ENCODE assay signal across 16 cellular contexts in genomic region chr1:110233861-110234260, GRCh38.
DNase-seq lines count a peak whose midpoint lies in the region; ATAC-seq and TF ChIP-seq lines count a peak whose summit lies in the region.
"Had no signal": no experiment of that assay in that cellular context is flagged by ENCODE, and none has a peak within 500 bp of the region (broad histone marks: within the 10 kb centered on the region; RNA-seq: fewer than 3 reads in every experiment).

No MANE protein-coding gene starts in this region.

- H3K4me3 Mint-ChIP-seq in nephron progenitor cell: no peak overlapping the region
- H3K4me3 Mint-ChIP-seq: B cell had no signal

- no peaks in the 10 kb centered on the region for H3K9me3 Mint-ChIP-seq in nephron progenitor cell

- no peak for ATAC-seq in GM18520 (IDR thresholded peaks at IDR 0.05; ENCODE audit: unreplicated experiment)
- no peak for ATAC-seq in GM19324 (IDR thresholded peaks at IDR 0.05; ENCODE audit: low FRiP score, unreplicated experiment)
- ATAC-seq: HepG2, left lung had no signal

- no peak for TF ChIP-seq CTCF in nephron progenitor cell (IDR thresholded peaks at IDR 0.05)

- H3K36me3 Mint-ChIP-seq in nephron progenitor cell (ENCODE audit: low read depth): no peaks in the 10 kb centered on the region

- DNase-seq in NCI-H2107 treated with DMSO at 0.1 percent for 48 hours (lab: John Stamatoyannopoulos, UW; ENCODE audit: unreplicated experiment): peak; percentile 87
- no peak for DNase-seq in NCI-H2107 (lab: John Stamatoyannopoulos, UW)
- DNase-seq in NCI-H1694 (lab: John Stamatoyannopoulos, UW): peak; percentile 78
- peak; percentile 54 for DNase-seq in NCI-H524 treated with DMSO at 0.1 percent for 48 hours (lab: John Stamatoyannopoulos, UW)
- no peak for DNase-seq in nephron progenitor cell
- no peak for DNase-seq in DMS53 treated with DMSO at 0.1 percent for 48 hours (lab: John Stamatoyannopoulos, UW; ENCODE audit: unreplicated experiment)
- DNase-seq: 8988T; activated CD8-positive, alpha-beta memory T cell treated with anti-CD3 and anti-CD28 coated beads, Interleukin-2, amount 50 U/mL, for 4 hours; amygdala; left lung; midbrain; NCI-H526 had no signal

- H3K27me3 Mint-ChIP-seq in nephron progenitor cell (ENCODE audit: low read depth, poor library complexity): peaks cover 12% of the 10 kb centered on the region
- H3K27me3 Mint-ChIP-seq: B cell had no signal

- H3K4me1 Mint-ChIP-seq in nephron progenitor cell: peaks cover 12% of the 10 kb centered on the region

- H3K27ac Mint-ChIP-seq in nephron progenitor cell: peak overlapping the region; percentile 51
- H3K27ac Mint-ChIP-seq: B cell had no signal

Comparison
In these comparisons a context has a peak if more than half of its experiments do, and no peak if none do; other contexts are left out.
1. DNase-seq: peak in NCI-H2107 treated with DMSO at 0.1 percent for 48 hours (single experiment), NCI-H1694 (single experiment) and NCI-H524 treated with DMSO at 0.1 percent for 48 hours (single experiment); none in NCI-H2107 (single experiment), nephron progenitor cell (single experiment) and DMS53 treated with DMSO at 0.1 percent for 48 hours (single experiment).